In genomic region chr7:129728875-129729467, GRCh38 we compare ENCODE assay signal across 14 cellular contexts.
DNase-seq lines count a peak whose midpoint lies in the region; TF ChIP-seq lines count a peak whose summit lies in the region.
"Had no signal": no experiment of that assay in that cellular context is flagged by ENCODE, and none has a peak within 500 bp of the region (broad histone marks: within the 10 kb centered on the region; RNA-seq: fewer than 3 reads in every experiment).

No MANE protein-coding gene starts in this region.

- H3K4me1 ChIP-seq in Peyer's patch (peaks cover 0 to 9% (median 0%) of the 10 kb centered on the region in 4 donors), transverse colon (peaks cover 0 to 14% (median 7%) of the 10 kb centered on the region in 4 donors)
- H3K4me1 ChIP-seq: A549, SJCRH30 had no signal

- H3K4me3 ChIP-seq in Peyer's patch: no peak overlapping the region
- H3K4me3 ChIP-seq in transverse colon: no peak overlapping the region
- H3K4me3 ChIP-seq: A549, GM23338, SJCRH30 had no signal

- WGBS in transverse colon (ENCODE audit: low coverage in 1 of 2), 2 donors: 55 to 61% methylated on average over 5 of the region's 5 CpGs

- TF ChIP-seq POLR2A in Peyer's patch (IDR thresholded peaks at IDR 0.05) (no peak), transverse colon (IDR thresholded peaks at IDR 0.05) (no peak)

- no peaks in the 10 kb centered on the region for H3K27me3 ChIP-seq in Peyer's patch
- H3K27me3 ChIP-seq in transverse colon: no peaks in the 10 kb centered on the region
- H3K27me3 ChIP-seq: SJCRH30 had no signal

- H3K9me3 ChIP-seq in Peyer's patch: no peaks in the 10 kb centered on the region
- H3K9me3 ChIP-seq in transverse colon: no peaks in the 10 kb centered on the region
- H3K9me3 ChIP-seq: A549, SJCRH30 had no signal

- in situ Hi-C loops in transverse colon (cut with MboI; ENCODE audit: low pct_ligation_motif_present in 1 of 4, low pct_unique_long_range_greater_than_20kb in 1 of 4, low sequenced_read_pairs in 3 of 4): no loop called here

- peaks cover 0 to 66% (median 0%) of the 10 kb centered on the region in 3 donors for H3K36me3 ChIP-seq in Peyer's patch
- H3K36me3 ChIP-seq in transverse colon: peaks cover 0 to 18% (median 3%) of the 10 kb centered on the region in 4 donors

- H3K27ac ChIP-seq in Peyer's patch (no peak overlapping the region), transverse colon (peak overlapping the region in 2 of 4 donors; percentile 20 to 46)
- H3K27ac ChIP-seq: A549, C4-2B, SJCRH30 had no signal

- TF ChIP-seq EP300 in transverse colon (IDR thresholded peaks at IDR 0.05; ENCODE audit: low read depth): no peak

- intact Hi-C loops in transverse colon (cut with DNase I; ENCODE audit: low total_unique reads): loop anchor here (5.0 kb wide), 1 partner anchor 1547 kb away; no protein-coding TSS in a partner anchor

- TF ChIP-seq CTCF in Peyer's patch (IDR thresholded peaks at IDR 0.05): no peak
- no peak for TF ChIP-seq CTCF in transverse colon (IDR thresholded peaks at IDR 0.05)

- DNase-seq in NCI-H510A treated with DMSO at 0.1 percent for 48 hours (lab: John Stamatoyannopoulos, UW) (peak; percentile 14), NCI-H510A (lab: John Stamatoyannopoulos, UW) (no peak), NCI-H146 (lab: John Stamatoyannopoulos, UW) (peak; percentile 85), Peyer's patch (peak in 2 of 3 donors; percentile 53 to 79), transverse colon (peak; percentile 77), HPDE6-E6E7 (ENCODE audit: extremely low spot score) (no peak)
- DNase-seq in stimulated activated CD4-positive, alpha-beta T cell treated with anti-CD3 and anti-CD28 coated beads, Interleukin-2, amount 100 ng/mL, for 24 hours: no peak
- DNase-seq: NCI-H2029, NCI-H446 treated with DMSO at 0.1 percent for 48 hours, RPMI8226, SJCRH30 had no signal

Comparison
In these comparisons a context has a peak if more than half of its experiments do, and no peak if none do; other contexts are left out.
1. DNase-seq: peak in NCI-H510A treated with DMSO at 0.1 percent for 48 hours (single experiment), NCI-H146 (single experiment), Peyer's patch (2 of 3) and transverse colon (single experiment); none in NCI-H510A (single experiment), HPDE6-E6E7 (single experiment) and stimulated activated CD4-positive, alpha-beta T cell treated with anti-CD3 and anti-CD28 coated beads, Interleukin-2, amount 100 ng/mL, for 24 hours (0 of 2).